8 cellular contexts compared by ENCODE assay signal in the genomic region with DNA sequence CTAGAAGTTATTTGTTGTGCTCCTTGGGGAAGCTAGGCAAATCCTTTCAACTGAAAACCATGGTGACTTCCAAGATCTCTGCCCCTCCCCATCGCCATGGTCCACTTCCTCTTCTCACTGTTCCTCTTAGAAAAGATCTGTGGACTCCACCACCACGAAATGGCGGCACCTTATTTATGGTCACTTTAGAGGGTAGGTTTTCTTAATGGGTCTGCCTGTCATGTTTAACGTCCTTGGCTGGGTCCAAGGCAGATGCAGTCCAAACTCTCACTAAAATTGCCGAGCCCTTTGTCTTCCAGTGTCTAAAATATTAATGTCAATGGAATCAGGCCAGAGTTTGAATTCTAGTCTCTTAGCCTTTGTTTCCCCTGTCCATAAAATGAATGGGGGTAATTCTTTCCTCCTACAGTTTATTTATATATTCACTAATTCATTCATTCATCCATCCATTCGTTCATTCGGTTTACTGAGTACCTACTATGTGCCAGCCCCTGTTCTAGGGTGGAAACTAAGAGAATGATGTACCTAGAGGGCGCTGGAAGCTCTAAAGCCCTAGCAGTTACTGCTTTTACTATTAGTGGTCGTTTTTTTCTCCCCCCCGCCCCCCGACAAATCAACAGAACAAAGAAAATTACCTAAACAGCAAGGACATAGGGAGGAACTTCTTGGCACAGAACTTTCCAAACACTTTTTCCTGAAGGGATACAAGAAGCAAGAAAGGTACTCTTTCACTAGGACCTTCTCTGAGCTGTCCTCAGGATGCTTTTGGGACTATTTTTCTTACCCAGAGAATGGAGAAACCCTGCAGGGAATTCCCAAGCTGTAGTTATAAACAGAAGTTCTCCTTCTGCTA. TPM values are rescaled to one million over a fixed set of nuclear protein-coding genes. Genes with fewer than 3 reads are reported as not detected.
DNase-seq lines count a peak whose midpoint lies in the region; ATAC-seq, FAIRE-seq and TF ChIP-seq lines count a peak whose summit lies in the region.

No MANE protein-coding gene starts in this region.

- peaks cover 36% of the 10 kb centered on the region for H4K20me1 ChIP-seq in astrocyte (ENCODE audit: insufficient read depth, low read length)

- H3K9me3 ChIP-seq in astrocyte (ENCODE audit: insufficient read depth, low read depth, low read length) (no peaks in the 10 kb centered on the region), iPS-20b (ENCODE audit: insufficient read depth, low read depth, low read length) (no peaks in the 10 kb centered on the region)

- no peak for ATAC-seq in stimulated activated naive CD8-positive, alpha-beta T cell treated with anti-CD3 and anti-CD28 coated beads, Interleukin-15, Interleukin-2, amounts not matched to agents 100 U/mL and 50 U/mL, for 24 hours
- ATAC-seq in HG03175 (IDR thresholded peaks at IDR 0.05; ENCODE audit: unreplicated experiment), result no peak
- no peak for ATAC-seq in HG02759 (IDR thresholded peaks at IDR 0.05; ENCODE audit: unreplicated experiment)

- H3K36me3 Mint-ChIP-seq in astrocyte (ENCODE audit: low read depth, unreplicated experiment), result peaks cover 4% of the 10 kb centered on the region

- H3K4me3 ChIP-seq in AG04449 (ENCODE audit: low read depth, low read length) (peak overlapping the region; percentile 99), astrocyte (ENCODE audit: insufficient read depth, low read depth, low read length) (peak overlapping the region; percentile 93), iPS-20b (ENCODE audit: low read length) (peak overlapping the region; percentile 87)

- peak overlapping the region; percentile 98 for H3K27ac ChIP-seq in astrocyte (ENCODE audit: low read depth, low read length)
- no peak overlapping the region for H3K27ac ChIP-seq in iPS-20b (ENCODE audit: low read length)

- H3K27me3 ChIP-seq in astrocyte (ENCODE audit: insufficient read depth, low read length), result no peaks in the 10 kb centered on the region
- peaks cover 17% of the 10 kb centered on the region for H3K27me3 ChIP-seq in iPS-20b (ENCODE audit: insufficient read depth, low read length)

- H3K9ac ChIP-seq in astrocyte (ENCODE audit: low read length) (peak overlapping the region; percentile 100), iPS-20b (ENCODE audit: low read depth, low read length) (peak overlapping the region; percentile 80; the same call in 1 of the 2 replicates)

- POLR2A ChIA-PET in AG04449 (lab: Yijun Ruan, JAX), result interaction anchor here (1.0 to 4.4 kb wide), 10 partner anchors 11 to 51 kb away, joined by 3 to 73 read pairs (median 4); a partner anchor contains a TSS

- CTCF ChIA-PET in AG04449 (lab: Yijun Ruan, JAX), result interaction anchor here (0.6 to 6.8 kb wide), 9 partner anchors 11 to 131 kb away, joined by 3 to 85 read pairs (median 4); a partner anchor contains a TSS

- peak overlapping the region; percentile 99 for H3K27ac Mint-ChIP-seq in astrocyte (ENCODE audit: unreplicated experiment)

- H3K4me2 ChIP-seq in astrocyte (ENCODE audit: low read length), result peak overlapping the region; percentile 89

- no peaks in the 10 kb centered on the region for H3K27me3 Mint-ChIP-seq in astrocyte (ENCODE audit: low read depth, unreplicated experiment)

- TF ChIP-seq CTCF in AG04449 (IDR thresholded peaks at IDR 0.05; ENCODE audit: insufficient read depth, low read length, missing control alignments) (peak; percentile 40), astrocyte (IDR thresholded peaks at IDR 0.05; ENCODE audit: insufficient read depth, low read depth, low read length) (peak; percentile 26)

- H3K4me3 Mint-ChIP-seq in astrocyte (ENCODE audit: unreplicated experiment), result peak overlapping the region; percentile 96

- no peaks in the 10 kb centered on the region for H3K9me3 Mint-ChIP-seq in astrocyte (ENCODE audit: unreplicated experiment)

- H3K79me2 ChIP-seq in astrocyte (ENCODE audit: insufficient read depth, low read length), result peaks cover 42% of the 10 kb centered on the region

- H3K4me1 Mint-ChIP-seq in astrocyte (ENCODE audit: low read depth, unreplicated experiment), result peaks cover 5% of the 10 kb centered on the region

- H2AFZ ChIP-seq in astrocyte (ENCODE audit: low read depth, low read length), result peak overlapping the region; percentile 73

- DNase-seq in AG04449 (ENCODE audit: low read depth, low spot score) (no peak), GM18507 (ENCODE audit: extremely low spot score, insufficient read length, low read depth) (no peak), NOMO-1 treated with dmso at 0.1 percent for 144 hours (lab: John Stamatoyannopoulos, UW; ENCODE audit: unreplicated experiment) (peak; percentile 63), astrocyte (ENCODE audit: low read depth) (peak; percentile 22)
- peak; percentile 57 for DNase-seq in stimulated activated naive CD8-positive, alpha-beta T cell treated with anti-CD3 and anti-CD28 coated beads, Interleukin-15, Interleukin-2, amounts not matched to agents 100 U/mL and 50 U/mL, for 24 hours

- peaks cover 9% of the 10 kb centered on the region for H3K4me1 ChIP-seq in astrocyte (ENCODE audit: insufficient read depth, low read length)
- peaks cover 5% of the 10 kb centered on the region; the same call in 1 of the 2 replicates for H3K4me1 ChIP-seq in iPS-20b (ENCODE audit: insufficient read depth, low read length)

- H3K36me3 ChIP-seq in astrocyte (ENCODE audit: insufficient read depth, low read length), result peaks cover 3% of the 10 kb centered on the region
- H3K36me3 ChIP-seq in iPS-20b (ENCODE audit: insufficient read depth, low read depth, low read length), result peaks cover 2% of the 10 kb centered on the region; the same call in 1 of the 2 replicates

- FAIRE-seq in GM18507 (lab: Jason Lieb, UNC) (peak; percentile 88), astrocyte (lab: Jason Lieb, UNC) (no peak)

RNA-seq across cellular contexts. Expression of a gene that starts 0.7 kb away (rescaled TPM):
- total RNA-seq in astrocyte, result 0.41 and 1.2 TPM in 2 replicates

RNA-seq across cellular contexts. Expression of a gene that starts 0.9 kb away (rescaled TPM):
- 1,708 and 2,284 TPM in 2 replicates for total RNA-seq in astrocyte

RNA-seq across cellular contexts. Expression of a gene that starts 25.9 kb away (rescaled TPM):
- total RNA-seq in astrocyte, result 32.8 and 37.2 TPM in 2 replicates

RNA-seq across cellular contexts. Expression of a gene that starts 47.0 kb away (rescaled TPM):
- 34.4 and 37.9 TPM in 2 replicates for total RNA-seq in astrocyte

Comparison
In these comparisons a context has a peak if more than half of its experiments do, and no peak if none do; other contexts are left out.
1. DNase-seq: peak in NOMO-1 treated with dmso at 0.1 percent for 144 hours (single experiment), astrocyte (single experiment) and stimulated activated naive CD8-positive, alpha-beta T cell treated with anti-CD3 and anti-CD28 coated beads, Interleukin-15, Interleukin-2, amounts not matched to agents 100 U/mL and 50 U/mL, for 24 hours (single experiment); none in AG04449 (single experiment) and GM18507 (single experiment).
2. Peak in every context shown above with its lines, with median percentiles within 50 percentile points of each other: H3K4me3 ChIP-seq.